2 cellular contexts compared by ENCODE assay signal in genomic region chr10:58385784-58386112, GRCh38.
TF ChIP-seq lines count a peak whose summit lies in the region.

No MANE protein-coding gene starts in this region.

TF ChIP-seq in HEK293T, 16 proteins besides CTCF, POLR2A, EP300 and RAD21 (continued from another document):
- no peak for TF ChIP-seq L3MBTL2 (conservative IDR thresholded peaks at IDR 0.05)
- no peak for TF ChIP-seq ARNT (IDR thresholded peaks at IDR 0.05)

TF ChIP-seq in GM12878, 131 proteins besides CTCF, POLR2A, EP300 and RAD21:
- TF ChIP-seq PRDM15 (CRISPR knock-in tag; IDR thresholded peaks at IDR 0.05) (no peak), CHD2 (IDR thresholded peaks at IDR 0.05; ENCODE audit: borderline replicate concordance, low read depth, low read length) (no peak), ZBTB33 (IDR thresholded peaks at IDR 0.05) (no peak), KAT2A (conservative IDR thresholded peaks at IDR 0.05; ENCODE audit: control insufficient read depth, low read depth, low read length) (no peak), ZNF207 (IDR thresholded peaks at IDR 0.05; ENCODE audit: borderline replicate concordance) (no peak), MEF2A (IDR thresholded peaks at IDR 0.05; ENCODE audit: insufficient read depth, low read depth, low read length) (no peak), RCOR1 (conservative IDR thresholded peaks at IDR 0.05; ENCODE audit: low read depth, low read length) (no peak), BHLHE40 (IDR thresholded peaks at IDR 0.05; ENCODE audit: borderline replicate concordance in 1 of 2, low read depth in 2 of 2, low read length in 1 of 2) (no peak), RB1 (IDR thresholded peaks at IDR 0.05; ENCODE audit: borderline replicate concordance) (no peak), GABPA (IDR thresholded peaks at IDR 0.05; ENCODE audit: low read depth) (no peak), IRF4 (IDR thresholded peaks at IDR 0.05; ENCODE audit: low read depth, low read length) (no peak), SUZ12 (IDR thresholded peaks at IDR 0.05; ENCODE audit: unreplicated experiment) (no peak), MEF2B (IDR thresholded peaks at IDR 0.05; ENCODE audit: partially characterized antibody, poor library complexity, severe bottlenecking) (no peak), EED (IDR thresholded peaks at IDR 0.05; ENCODE audit: low read depth) (no peak)
- TF ChIP-seq, protein P1, sequence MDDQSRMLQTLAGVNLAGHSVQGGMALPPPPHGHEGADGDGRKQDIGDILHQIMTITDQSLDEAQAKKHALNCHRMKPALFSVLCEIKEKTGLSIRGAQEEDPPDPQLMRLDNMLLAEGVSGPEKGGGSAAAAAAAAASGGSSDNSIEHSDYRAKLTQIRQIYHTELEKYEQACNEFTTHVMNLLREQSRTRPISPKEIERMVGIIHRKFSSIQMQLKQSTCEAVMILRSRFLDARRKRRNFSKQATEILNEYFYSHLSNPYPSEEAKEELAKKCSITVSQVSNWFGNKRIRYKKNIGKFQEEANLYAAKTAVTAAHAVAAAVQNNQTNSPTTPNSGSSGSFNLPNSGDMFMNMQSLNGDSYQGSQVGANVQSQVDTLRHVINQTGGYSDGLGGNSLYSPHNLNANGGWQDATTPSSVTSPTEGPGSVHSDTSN (IDR thresholded peaks at IDR 0.05; ENCODE audit: insufficient replicate concordance, low read depth, low read length), result no peak
- TF ChIP-seq, protein P2, sequence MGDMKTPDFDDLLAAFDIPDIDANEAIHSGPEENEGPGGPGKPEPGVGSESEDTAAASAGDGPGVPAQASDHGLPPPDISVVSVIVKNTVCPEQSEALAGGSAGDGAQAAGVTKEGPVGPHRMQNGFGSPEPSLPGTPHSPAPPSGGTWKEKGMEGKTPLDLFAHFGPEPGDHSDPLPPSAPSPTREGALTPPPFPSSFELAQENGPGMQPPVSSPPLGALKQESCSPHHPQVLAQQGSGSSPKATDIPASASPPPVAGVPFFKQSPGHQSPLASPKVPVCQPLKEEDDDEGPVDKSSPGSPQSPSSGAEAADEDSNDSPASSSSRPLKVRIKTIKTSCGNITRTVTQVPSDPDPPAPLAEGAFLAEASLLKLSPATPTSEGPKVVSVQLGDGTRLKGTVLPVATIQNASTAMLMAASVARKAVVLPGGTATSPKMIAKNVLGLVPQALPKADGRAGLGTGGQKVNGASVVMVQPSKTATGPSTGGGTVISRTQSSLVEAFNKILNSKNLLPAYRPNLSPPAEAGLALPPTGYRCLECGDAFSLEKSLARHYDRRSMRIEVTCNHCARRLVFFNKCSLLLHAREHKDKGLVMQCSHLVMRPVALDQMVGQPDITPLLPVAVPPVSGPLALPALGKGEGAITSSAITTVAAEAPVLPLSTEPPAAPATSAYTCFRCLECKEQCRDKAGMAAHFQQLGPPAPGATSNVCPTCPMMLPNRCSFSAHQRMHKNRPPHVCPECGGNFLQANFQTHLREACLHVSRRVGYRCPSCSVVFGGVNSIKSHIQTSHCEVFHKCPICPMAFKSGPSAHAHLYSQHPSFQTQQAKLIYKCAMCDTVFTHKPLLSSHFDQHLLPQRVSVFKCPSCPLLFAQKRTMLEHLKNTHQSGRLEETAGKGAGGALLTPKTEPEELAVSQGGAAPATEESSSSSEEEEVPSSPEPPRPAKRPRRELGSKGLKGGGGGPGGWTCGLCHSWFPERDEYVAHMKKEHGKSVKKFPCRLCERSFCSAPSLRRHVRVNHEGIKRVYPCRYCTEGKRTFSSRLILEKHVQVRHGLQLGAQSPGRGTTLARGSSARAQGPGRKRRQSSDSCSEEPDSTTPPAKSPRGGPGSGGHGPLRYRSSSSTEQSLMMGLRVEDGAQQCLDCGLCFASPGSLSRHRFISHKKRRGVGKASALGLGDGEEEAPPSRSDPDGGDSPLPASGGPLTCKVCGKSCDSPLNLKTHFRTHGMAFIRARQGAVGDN (IDR thresholded peaks at IDR 0.05), result no peak
- TF ChIP-seq, protein P3, sequence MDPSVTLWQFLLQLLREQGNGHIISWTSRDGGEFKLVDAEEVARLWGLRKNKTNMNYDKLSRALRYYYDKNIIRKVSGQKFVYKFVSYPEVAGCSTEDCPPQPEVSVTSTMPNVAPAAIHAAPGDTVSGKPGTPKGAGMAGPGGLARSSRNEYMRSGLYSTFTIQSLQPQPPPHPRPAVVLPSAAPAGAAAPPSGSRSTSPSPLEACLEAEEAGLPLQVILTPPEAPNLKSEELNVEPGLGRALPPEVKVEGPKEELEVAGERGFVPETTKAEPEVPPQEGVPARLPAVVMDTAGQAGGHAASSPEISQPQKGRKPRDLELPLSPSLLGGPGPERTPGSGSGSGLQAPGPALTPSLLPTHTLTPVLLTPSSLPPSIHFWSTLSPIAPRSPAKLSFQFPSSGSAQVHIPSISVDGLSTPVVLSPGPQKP (IDR thresholded peaks at IDR 0.05; ENCODE audit: low read depth, low read length), result no peak
